In the genomic region with DNA sequence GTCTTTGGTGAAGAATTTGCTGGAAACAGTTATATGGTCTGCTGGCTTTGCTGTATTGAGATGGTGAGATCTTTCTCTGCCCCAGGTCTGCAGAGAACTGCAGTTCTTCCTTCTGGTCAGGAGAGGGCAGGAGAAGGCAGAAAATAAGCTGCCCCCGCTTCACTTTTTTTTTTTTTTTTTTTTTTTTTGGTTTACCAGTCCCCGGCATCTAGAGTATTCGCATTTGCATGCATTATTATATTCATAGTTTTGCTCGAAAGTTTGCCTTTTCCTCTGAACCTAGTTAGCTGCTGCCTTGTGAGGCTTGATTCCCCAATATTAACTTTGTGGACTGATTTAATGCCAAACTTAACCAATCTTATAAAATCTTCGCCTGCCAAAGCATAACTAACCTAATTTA, we compare ENCODE assay signal across 8 cellular contexts. TPM values are rescaled to one million over a fixed set of nuclear protein-coding genes. Genes with fewer than 3 reads are reported as not detected.
DNase-seq lines count a peak whose midpoint lies in the region; ATAC-seq and TF ChIP-seq lines count a peak whose summit lies in the region.

No MANE protein-coding gene starts in this region.

- no peak overlapping the region for H3K4me3 Mint-ChIP-seq in H9
- no peak overlapping the region for H3K4me3 Mint-ChIP-seq in activated CD8-positive, alpha-beta T cell treated with anti-CD3 and anti-CD28 coated beads, Interleukin-2, amount 10 ng/mL, durations not matched to agents 7 days and 5 days

- no peak overlapping the region for H4K91ac ChIP-seq in H9 (ENCODE audit: insufficient read length, low read depth, low read length)

- H3K4me1 Mint-ChIP-seq in H9 = peaks cover 6% of the 10 kb centered on the region in 2 experiments
- peaks cover 2% of the 10 kb centered on the region for H3K4me1 Mint-ChIP-seq in activated CD8-positive, alpha-beta T cell treated with anti-CD3 and anti-CD28 coated beads, Interleukin-2, amount 10 ng/mL, durations not matched to agents 7 days and 5 days (ENCODE audit: low read depth)

- no peaks in the 10 kb centered on the region for H3K36me3 ChIP-seq in prostate gland

- POLR2A ChIA-PET in activated CD8-positive, alpha-beta T cell treated with anti-CD3 and anti-CD28 coated beads, Interleukin-2, amount 10 ng/mL, durations not matched to agents 7 days and 5 days (lab: Charles Lee) = no interaction called here

- no peak overlapping the region for H3K14ac ChIP-seq in H9 (ENCODE audit: insufficient read depth, low read length)

- H3K18ac ChIP-seq in H9 (ENCODE audit: insufficient read length, low read depth, low read length) = no peak overlapping the region

- H3K79me2 ChIP-seq in H9 (ENCODE audit: insufficient read depth, low read length) = no peaks in the 10 kb centered on the region

- peak; percentile 76 for DNase-seq in DMS 273 (lab: John Stamatoyannopoulos, UW; ENCODE audit: unreplicated experiment)
- DNase-seq in H9 = no peak
- peak; percentile 45 for DNase-seq in NCI-H460 (ENCODE audit: extremely low read depth, low read depth)
- DNase-seq in activated CD8-positive, alpha-beta T cell treated with anti-CD3 and anti-CD28 coated beads, Interleukin-2, amount 10 ng/mL, durations not matched to agents 7 days and 5 days = peak; percentile 56
- peak; percentile 46 for DNase-seq in globus pallidus (ENCODE audit: low spot score)
- peak; percentile 17 for DNase-seq in prostate gland (ENCODE audit: low spot score)

- H3T11ph ChIP-seq in H9 (ENCODE audit: low read length) = no peak overlapping the region

- H3K4me2 ChIP-seq in H9 (ENCODE audit: insufficient read depth, insufficient read length, low read length) = no peak overlapping the region

- no peak overlapping the region for H2BK12ac ChIP-seq in H9 (ENCODE audit: insufficient read length, low read depth, low read length)

- H3K23ac ChIP-seq in H9 (ENCODE audit: insufficient read length, low read depth, low read length) = no peak overlapping the region

- no peaks in the 10 kb centered on the region for H3K79me1 ChIP-seq in H9 (ENCODE audit: insufficient read depth, low read depth, low read length, poor library complexity, severe bottlenecking)

- peak; percentile 84 for TF ChIP-seq CTCF in H9 (conservative IDR thresholded peaks at IDR 0.05)
- peak; percentile 57 to 76 (median 68) for TF ChIP-seq CTCF in prostate gland (IDR thresholded peaks at IDR 0.05)

- no peak overlapping the region for H2BK20ac ChIP-seq in H9 (ENCODE audit: low read depth, low read length, poor library complexity, severe bottlenecking)

- H3K4me1 ChIP-seq in H9 (ENCODE audit: insufficient read depth, low read length) (no peaks in the 10 kb centered on the region), prostate gland (replicated peaks) (no peaks in the 10 kb centered on the region)

- H4K8ac ChIP-seq in H9 (replicated peaks; ENCODE audit: insufficient read length, low read depth, low read length) = no peak overlapping the region

- no peak overlapping the region for H3K56ac ChIP-seq in H9 (ENCODE audit: insufficient read length, low read depth, low read length)

- H4K20me1 ChIP-seq in H9 (ENCODE audit: control insufficient read depth, insufficient read depth, insufficient read length) = no peaks in the 10 kb centered on the region

- H3K36me3 Mint-ChIP-seq in H9 (ENCODE audit: insufficient read depth in 1 of 3, low read depth in 3 of 3) = 0 out of 7 replicates have a peak, but pooled peaks cover 0 to under 1% (median 0%) of the 10 kb centered on the region in 3 experiments
- H3K36me3 Mint-ChIP-seq in activated CD8-positive, alpha-beta T cell treated with anti-CD3 and anti-CD28 coated beads, Interleukin-2, amount 10 ng/mL, durations not matched to agents 7 days and 5 days (ENCODE audit: low read depth) = no peaks in the 10 kb centered on the region

- peaks cover 3 to 4% of the 10 kb centered on the region in 2 experiments; a peak in 2 of 5 replicates for H3K9me3 Mint-ChIP-seq in H9
- H3K9me3 Mint-ChIP-seq in activated CD8-positive, alpha-beta T cell treated with anti-CD3 and anti-CD28 coated beads, Interleukin-2, amount 10 ng/mL, durations not matched to agents 7 days and 5 days (ENCODE audit: insufficient read depth) = no peaks in the 10 kb centered on the region

- H3K27ac ChIP-seq in H9 (ENCODE audit: insufficient read length, low read depth, low read length) (no peak overlapping the region), prostate gland (no peak overlapping the region)

- CTCF ChIA-PET in activated CD8-positive, alpha-beta T cell treated with anti-CD3 and anti-CD28 coated beads, Interleukin-2, amount 10 ng/mL, durations not matched to agents 7 days and 5 days (lab: Charles Lee) = interaction anchor here (0.5 to 4.5 kb wide), 31 partner anchors 10 to 517 kb away, joined by 3 to 29 read pairs (median 4); a partner anchor contains a TSS

- H2AK5ac ChIP-seq in H9 (ENCODE audit: insufficient read length, low read length) = no peak overlapping the region

- H3K9me3 ChIP-seq in H9 (ENCODE audit: control insufficient read depth, low read depth, low read length) (no peaks in the 10 kb centered on the region), prostate gland (no peaks in the 10 kb centered on the region)

- H3K27ac Mint-ChIP-seq in H9 = no peak overlapping the region
- H3K27ac Mint-ChIP-seq in activated CD8-positive, alpha-beta T cell treated with anti-CD3 and anti-CD28 coated beads, Interleukin-2, amount 10 ng/mL, durations not matched to agents 7 days and 5 days = no peak overlapping the region

- no peak overlapping the region for H3K4ac ChIP-seq in H9 (ENCODE audit: low read depth, low read length)

- no peak overlapping the region for H2BK120ac ChIP-seq in H9 (ENCODE audit: low read depth, low read length, poor library complexity, severe bottlenecking)

- no peak overlapping the region for H2BK15ac ChIP-seq in H9 (ENCODE audit: low read depth, low read length)

- no peak overlapping the region for H3K4me3 ChIP-seq in prostate gland

- H3K27me3 ChIP-seq in H9 (ENCODE audit: insufficient read depth, low read length) (no peaks in the 10 kb centered on the region), prostate gland (replicated peaks; ENCODE audit: insufficient read depth) (no peaks in the 10 kb centered on the region)

- H4K5ac ChIP-seq in H9 (ENCODE audit: insufficient read length, low read depth, low read length) = no peak overlapping the region

- TF ChIP-seq POLR2A in prostate gland (IDR thresholded peaks at IDR 0.05) = no peak

- H3K23me2 ChIP-seq in H9 (ENCODE audit: insufficient read length, low read depth, low read length, poor library complexity, severe bottlenecking) = no peaks in the 10 kb centered on the region

- ATAC-seq in activated CD8-positive, alpha-beta T cell treated with anti-CD3 and anti-CD28 coated beads, Interleukin-2, amount 10 ng/mL, durations not matched to agents 7 days and 5 days = peak; percentile 62
- ATAC-seq in GM18861 (IDR thresholded peaks at IDR 0.05; ENCODE audit: unreplicated experiment) = no peak
- no peak for ATAC-seq in GM21390 (IDR thresholded peaks at IDR 0.05; ENCODE audit: unreplicated experiment)

- no peak overlapping the region for H2BK5ac ChIP-seq in H9 (ENCODE audit: insufficient read length, low read length)

- H3K9ac ChIP-seq in H9 (ENCODE audit: extremely low read depth, insufficient read length, low read length) = no peak overlapping the region

- WGBS in H9 (ENCODE audit: extremely low coverage, insufficient read length, low lambda C conversion rate) = no CpG with 5 or more reads among the region's 5 CpGs
- 17% methylated on average over 5 of the region's 5 CpGs for WGBS in prostate gland

- no peak overlapping the region for H2AFZ ChIP-seq in H9 (ENCODE audit: low read length)

- peaks cover 4% of the 10 kb centered on the region; the same call in 1 of the 2 replicates for H3K27me3 Mint-ChIP-seq in H9 (ENCODE audit: low read depth)
- H3K27me3 Mint-ChIP-seq in activated CD8-positive, alpha-beta T cell treated with anti-CD3 and anti-CD28 coated beads, Interleukin-2, amount 10 ng/mL, durations not matched to agents 7 days and 5 days (ENCODE audit: low read depth) = peaks cover 7% of the 10 kb centered on the region

- intact Hi-C loops in prostate gland (cut with DNase I) = loop anchor here (1.0 to 5.0 kb wide), 3 partner anchors 122 to 352 kb away; a partner anchor contains a TSS

RNA-seq across cellular contexts. Expression of a gene that starts 10.6 kb away (rescaled TPM):
- total RNA-seq in H9 (2021) = 94.5 and 95.5 TPM in 2 replicates
- total RNA-seq in NCI-H460 (2014; rRNA removed; shearing (Covaris generic)) = 46.9 and 48.1 TPM in 2 replicates
- 26.6 and 38.0 TPM in 2 replicates for polyA plus RNA-seq in NCI-H460 (2014; cell fraction: nucleus; rRNA removed)
- total RNA-seq in activated CD8-positive, alpha-beta T cell treated with anti-CD3 and anti-CD28 coated beads, Interleukin-2, amount 10 ng/mL, durations not matched to agents 7 days and 5 days = 10 to 100 TPM; 45.6 to 49.3 TPM
- 10 to 100 TPM; 31.5 to 44.3 TPM for total RNA-seq in prostate gland
